ENCODE assay signal across 20 cellular contexts in genomic region chr3:31868246-31868645, GRCh38.
DNase-seq lines count a peak whose midpoint lies in the region; ATAC-seq, FAIRE-seq and TF ChIP-seq lines count a peak whose summit lies in the region.
"Had no signal": no experiment of that assay in that cellular context is flagged by ENCODE, and none has a peak within 500 bp of the region (broad histone marks: within the 10 kb centered on the region; RNA-seq: fewer than 3 reads in every experiment).

No MANE protein-coding gene starts in this region.

- H3K9me3 Mint-ChIP-seq in activated B cell treated with CpG ODN at 0.5 μM for 24 hours: no peaks in the 10 kb centered on the region
- H3K9me3 Mint-ChIP-seq in stimulated activated memory B cell treated with anti-CD40 and anti-IgM and Interleukin-4, amounts not matched to agents 10 μg/mL and 1 μg/mL and 100 μg/mL, for 72 hours: no peaks in the 10 kb centered on the region
- H3K9me3 Mint-ChIP-seq: CD4-positive, alpha-beta memory T cell had no signal

- ATAC-seq in HepG2: no peak
- ATAC-seq in right lobe of liver: no peak
- no peak for ATAC-seq in activated B cell treated with CpG ODN at 0.5 μM for 24 hours (ENCODE audit: low read depth)
- ATAC-seq in stimulated activated memory B cell treated with anti-CD40 and anti-IgM and Interleukin-4, amounts not matched to agents 10 μg/mL and 1 μg/mL and 100 μg/mL, for 72 hours: no peak
- ATAC-seq in gastrocnemius medialis: no peak
- ATAC-seq: GM12878, K562 had no signal

- H3K4me2 ChIP-seq in HepG2 (ENCODE audit: low read depth, low read length): no peak overlapping the region
- H3K4me2 ChIP-seq: BLaER1 had no signal

- no peaks in the 10 kb centered on the region for H3K9me3 ChIP-seq in HepG2 (ENCODE audit: low read length)
- no peaks in the 10 kb centered on the region for H3K9me3 ChIP-seq in right lobe of liver
- H3K9me3 ChIP-seq in gastrocnemius medialis: no peaks in the 10 kb centered on the region

- no peaks in the 10 kb centered on the region for H3K27me3 Mint-ChIP-seq in activated B cell treated with CpG ODN at 0.5 μM for 24 hours
- H3K27me3 Mint-ChIP-seq in stimulated activated memory B cell treated with anti-CD40 and anti-IgM and Interleukin-4, amounts not matched to agents 10 μg/mL and 1 μg/mL and 100 μg/mL, for 72 hours: no peaks in the 10 kb centered on the region

- in situ Hi-C loops in HepG2 (cut with HindIII; ENCODE audit: extremely low pct_ligation_motif_present, low pct_unique_long_range_greater_than_20kb) (no loop called here), ACHN (cut with HindIII; ENCODE audit: low pct_ligation_motif_present, low pct_unique_long_range_greater_than_20kb, low sequenced_read_pairs) (no loop called here), gastrocnemius medialis (cut with MboI; ENCODE audit: low sequenced_read_pairs in 4 of 4) (no loop called here)

- no peak for TF ChIP-seq CTCF in HepG2 (CRISPR knock-in tag; IDR thresholded peaks at IDR 0.05)
- no peak for TF ChIP-seq CTCF in right lobe of liver (IDR thresholded peaks at IDR 0.05)
- TF ChIP-seq CTCF in activated B cell treated with CpG ODN at 0.5 μM for 24 hours (IDR thresholded peaks at IDR 0.05): no peak
- no peak for TF ChIP-seq CTCF in gastrocnemius medialis (IDR thresholded peaks at IDR 0.05 in 4 of 5, conservative IDR thresholded peaks at IDR 0.05 in 1 of 5)

- H3K27me3 ChIP-seq in HepG2 (ENCODE audit: control insufficient read depth in 1 of 2, insufficient read depth in 2 of 2, low read length in 2 of 2) (no peaks in the 10 kb centered on the region), right lobe of liver (no peaks in the 10 kb centered on the region), gastrocnemius medialis (no peaks in the 10 kb centered on the region)
- H3K27me3 ChIP-seq: BLaER1 had no signal

- H3K27ac ChIP-seq in HepG2 (ENCODE audit: extremely low read length, insufficient read depth, low read length) (no peak overlapping the region), right lobe of liver (no peak overlapping the region), gastrocnemius medialis (no peak overlapping the region), substantia nigra (ENCODE audit: low read depth, low read length, poor library complexity, severe bottlenecking) (no peak overlapping the region)
- H3K27ac ChIP-seq: BLaER1, HL-60 had no signal

- peaks cover 16% of the 10 kb centered on the region for H3K4me1 ChIP-seq in HepG2 (ENCODE audit: insufficient read depth, low read length)
- H3K4me1 ChIP-seq in right lobe of liver: no peaks in the 10 kb centered on the region
- no peaks in the 10 kb centered on the region for H3K4me1 ChIP-seq in gastrocnemius medialis
- H3K4me1 ChIP-seq: BLaER1 had no signal

- no TSS peak for BruUV-seq in HepG2 (replicated peaks; lab: Mats Ljungman, UMichigan)

- no peak overlapping the region for H3K4me3 Mint-ChIP-seq in activated B cell treated with CpG ODN at 0.5 μM for 24 hours
- H3K4me3 Mint-ChIP-seq in stimulated activated memory B cell treated with anti-CD40 and anti-IgM and Interleukin-4, amounts not matched to agents 10 μg/mL and 1 μg/mL and 100 μg/mL, for 72 hours: no peak overlapping the region
- H3K4me3 Mint-ChIP-seq: CD14-positive monocyte; CD4-positive, alpha-beta memory T cell had no signal

- H3K36me3 ChIP-seq in HepG2 (replicated peaks in 1 of 2; ENCODE audit: control insufficient read depth in 1 of 2, insufficient read depth in 2 of 2, low read length in 2 of 2) (peaks cover 1 to 14% of the 10 kb centered on the region in 2 experiments; a peak in 2 of 5 replicates), right lobe of liver (no peaks in the 10 kb centered on the region), gastrocnemius medialis (no peaks in the 10 kb centered on the region)
- H3K36me3 ChIP-seq: BLaER1 had no signal

- 96% methylated on average over 5 of the region's 5 CpGs for WGBS in HepG2 (ENCODE audit: low lambda C conversion rate)
- WGBS in right lobe of liver (ENCODE audit: insufficient coverage, low coverage, low lambda C conversion rate, missing lambda C conversion rate): 63% methylated on average over 3 of the region's 5 CpGs

- TF ChIP-seq POLR2A in HepG2 (IDR thresholded peaks at IDR 0.05; ENCODE audit: insufficient read depth in 1 of 2, low read depth in 2 of 2, low read length in 2 of 2): no peak
- TF ChIP-seq POLR2A in right lobe of liver (IDR thresholded peaks at IDR 0.05): no peak
- no peak for TF ChIP-seq POLR2A in gastrocnemius medialis (IDR thresholded peaks at IDR 0.05)

- H3K36me3 Mint-ChIP-seq in activated B cell treated with CpG ODN at 0.5 μM for 24 hours (ENCODE audit: low read depth): peaks cover 73% of the 10 kb centered on the region
- H3K36me3 Mint-ChIP-seq in stimulated activated memory B cell treated with anti-CD40 and anti-IgM and Interleukin-4, amounts not matched to agents 10 μg/mL and 1 μg/mL and 100 μg/mL, for 72 hours: peaks cover 69% of the 10 kb centered on the region
- H3K36me3 Mint-ChIP-seq: CD14-positive monocyte; CD4-positive, alpha-beta memory T cell had no signal

- H2AFZ ChIP-seq in HepG2 (ENCODE audit: low read length): no peak overlapping the region

- POLR2A ChIA-PET in HepG2 (lab: Yijun Ruan, JAX) (no interaction called here), activated B cell treated with CpG ODN at 0.5 μM for 24 hours (lab: Charles Lee) (interaction anchor here (1.5 kb wide), 1 partner anchor 23 kb away, joined by 3 read pairs; no protein-coding TSS in a partner anchor)

- H3K9ac ChIP-seq in HepG2 (ENCODE audit: insufficient read depth, low read depth, low read length): no peak overlapping the region
- H3K9ac ChIP-seq: BLaER1 had no signal

- no peak for DNase-seq in HepG2 (ENCODE audit: low spot score)
- DNase-seq in right lobe of liver: no peak
- DNase-seq in activated B cell treated with CpG ODN at 0.5 μM for 24 hours: no peak
- no peak for DNase-seq in ACHN
- no peak for DNase-seq in gastrocnemius medialis
- DNase-seq in substantia nigra (lab: John Stamatoyannopoulos, UW): no peak
- DNase-seq: AML-193; Calu3; CD4-positive, alpha-beta memory T cell; DND-41; EL; HCEC 1CT; IMR-90 had no signal

- no peak for TF ChIP-seq EP300 in HepG2 (IDR thresholded peaks at IDR 0.05; ENCODE audit: low read depth in 2 of 2, low read length in 2 of 2)
- TF ChIP-seq EP300 in HepG2 (CRISPR knock-in tag; IDR thresholded peaks at IDR 0.05; ENCODE audit: borderline replicate concordance): no peak

- no peak overlapping the region for H3K4me3 ChIP-seq in HepG2 (replicated peaks in 1 of 3; ENCODE audit: insufficient read depth in 1 of 3, low read depth in 2 of 3, low read length in 3 of 3)
- no peak overlapping the region for H3K4me3 ChIP-seq in right lobe of liver
- H3K4me3 ChIP-seq in gastrocnemius medialis: no peak overlapping the region
- H3K4me3 ChIP-seq: BLaER1, GM12878, K562 had no signal

- no peaks in the 10 kb centered on the region for H4K20me1 ChIP-seq in HepG2 (ENCODE audit: insufficient read depth, low read length)
- H4K20me1 ChIP-seq: BLaER1 had no signal

- peaks cover 30% of the 10 kb centered on the region for H3K4me1 Mint-ChIP-seq in activated B cell treated with CpG ODN at 0.5 μM for 24 hours
- H3K4me1 Mint-ChIP-seq in stimulated activated memory B cell treated with anti-CD40 and anti-IgM and Interleukin-4, amounts not matched to agents 10 μg/mL and 1 μg/mL and 100 μg/mL, for 72 hours: peaks cover 56% of the 10 kb centered on the region
- H3K4me1 Mint-ChIP-seq: CD14-positive monocyte; CD4-positive, alpha-beta memory T cell had no signal

- no peaks in the 10 kb centered on the region for H3K79me2 ChIP-seq in HepG2 (ENCODE audit: insufficient read depth, low read length)

- H3K27ac Mint-ChIP-seq in activated B cell treated with CpG ODN at 0.5 μM for 24 hours: peak overlapping the region; percentile 37
- H3K27ac Mint-ChIP-seq in stimulated activated memory B cell treated with anti-CD40 and anti-IgM and Interleukin-4, amounts not matched to agents 10 μg/mL and 1 μg/mL and 100 μg/mL, for 72 hours: peak overlapping the region; percentile 76
- H3K27ac Mint-ChIP-seq: CD14-positive monocyte; CD4-positive, alpha-beta memory T cell had no signal

- intact Hi-C loops in HepG2 (cut with micrococcal nuclease; ENCODE audit: unreplicated experiment) (no loop called here), right lobe of liver (cut with DNase I) (no loop called here), activated B cell treated with CpG ODN at 0.5 μM for 24 hours (cut with micrococcal nuclease) (no loop called here), gastrocnemius medialis (cut with DNase I; ENCODE audit: low total_unique reads) (no loop called here)

- CTCF ChIA-PET in HepG2 (lab: Yijun Ruan, JAX; ENCODE audit: low intra/inter-chr PET ratio, low total read pairs) (no interaction called here), activated B cell treated with CpG ODN at 0.5 μM for 24 hours (lab: Charles Lee) (no interaction called here)

- TF ChIP-seq RAD21 in HepG2 (CRISPR knock-in tag; IDR thresholded peaks at IDR 0.05): no peak

- no peak for FAIRE-seq in HepG2 (lab: Jason Lieb, UNC)
- FAIRE-seq: A204.1, GM12878, K562 had no signal

TF ChIP-seq in HepG2, 621 proteins besides CTCF, POLR2A, EP300 and RAD21:
- TF ChIP-seq ZNF432 (CRISPR knock-in tag; IDR thresholded peaks at IDR 0.05; ENCODE audit: borderline replicate concordance) (no peak), ZBTB33 (CRISPR knock-in tag; IDR thresholded peaks at IDR 0.05) (peak; percentile 25; the same call in 1 of the 2 replicates)
